In the genomic region with DNA sequence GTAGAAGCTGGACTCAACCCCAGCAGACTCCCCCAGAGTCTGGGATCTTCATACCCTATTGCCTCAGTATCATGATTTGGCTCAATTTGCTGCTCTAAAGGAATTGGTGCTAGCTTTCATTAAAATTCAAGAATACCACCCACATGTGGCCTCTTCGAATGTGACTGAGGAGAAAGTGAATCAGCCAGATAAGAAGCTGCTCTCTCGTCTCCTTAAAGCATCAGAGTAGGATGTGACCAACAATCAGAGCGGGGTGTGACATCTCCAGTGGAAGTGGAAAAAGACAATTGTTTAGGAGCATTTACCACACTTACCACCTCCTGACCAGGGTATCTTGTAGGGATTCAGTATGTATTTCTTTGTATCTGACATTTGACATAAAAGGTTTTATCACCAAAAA, we compare ENCODE assay signal across 2 cellular contexts.
TF ChIP-seq lines count a peak whose summit lies in the region.

No MANE protein-coding gene starts in this region.

TF ChIP-seq in A549, 52 proteins besides CTCF, POLR2A, EP300 and RAD21:
- TF ChIP-seq KDM1A (IDR thresholded peaks at IDR 0.05; ENCODE audit: low read depth), result no peak
- TF ChIP-seq, protein P1, sequence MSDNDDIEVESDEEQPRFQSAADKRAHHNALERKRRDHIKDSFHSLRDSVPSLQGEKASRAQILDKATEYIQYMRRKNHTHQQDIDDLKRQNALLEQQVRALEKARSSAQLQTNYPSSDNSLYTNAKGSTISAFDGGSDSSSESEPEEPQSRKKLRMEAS (IDR thresholded peaks at IDR 0.05), result no peak
- TF ChIP-seq HOXB5 (CRISPR knock-in tag; IDR thresholded peaks at IDR 0.05), result no peak
- TF ChIP-seq BCL3 (IDR thresholded peaks at IDR 0.05), result no peak
- no peak for TF ChIP-seq NR3C1 (IDR thresholded peaks at IDR 0.05)
- no peak for TF ChIP-seq ATOH8 (CRISPR knock-in tag; IDR thresholded peaks at IDR 0.05; ENCODE audit: low read depth)
- TF ChIP-seq MAFK (IDR thresholded peaks at IDR 0.05; ENCODE audit: partially characterized antibody), result no peak
- TF ChIP-seq, protein P2, sequence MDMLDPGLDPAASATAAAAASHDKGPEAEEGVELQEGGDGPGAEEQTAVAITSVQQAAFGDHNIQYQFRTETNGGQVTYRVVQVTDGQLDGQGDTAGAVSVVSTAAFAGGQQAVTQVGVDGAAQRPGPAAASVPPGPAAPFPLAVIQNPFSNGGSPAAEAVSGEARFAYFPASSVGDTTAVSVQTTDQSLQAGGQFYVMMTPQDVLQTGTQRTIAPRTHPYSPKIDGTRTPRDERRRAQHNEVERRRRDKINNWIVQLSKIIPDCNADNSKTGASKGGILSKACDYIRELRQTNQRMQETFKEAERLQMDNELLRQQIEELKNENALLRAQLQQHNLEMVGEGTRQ (IDR thresholded peaks at IDR 0.05), result no peak
- TF ChIP-seq ZNF302 (CRISPR knock-in tag; IDR thresholded peaks at IDR 0.05), result no peak
- TF ChIP-seq EHF (CRISPR knock-in tag; IDR thresholded peaks at IDR 0.05), result no peak
- no peak for TF ChIP-seq BHLHE40 (IDR thresholded peaks at IDR 0.05; ENCODE audit: low read depth, low read length)
- TF ChIP-seq CBX8 (IDR thresholded peaks at IDR 0.05), result no peak
- TF ChIP-seq E2F6 (IDR thresholded peaks at IDR 0.05; ENCODE audit: borderline replicate concordance, low read depth), result no peak
- no peak for TF ChIP-seq KDM5A (IDR thresholded peaks at IDR 0.05)
- TF ChIP-seq GATA3 (IDR thresholded peaks at IDR 0.05; ENCODE audit: borderline replicate concordance), result no peak

TF ChIP-seq in GM12878, 131 proteins besides CTCF, POLR2A, EP300 and RAD21:
- TF ChIP-seq ESRRA (IDR thresholded peaks at IDR 0.05; ENCODE audit: low read length) (no peak), CEBPZ (IDR thresholded peaks at IDR 0.05; ENCODE audit: low read depth, low read length) (no peak), CHD1 (IDR thresholded peaks at IDR 0.05; ENCODE audit: low read depth, low read length) (no peak), SREBF2 (IDR thresholded peaks at IDR 0.05; ENCODE audit: low read length) (no peak), TCF7 (IDR thresholded peaks at IDR 0.05; ENCODE audit: borderline replicate concordance) (no peak), FOXK2 (IDR thresholded peaks at IDR 0.05) (no peak)
TF ChIP-seq in GM12878: peak in this region for 0.
